ENCODE assay signal across 17 cellular contexts in the genomic region with DNA sequence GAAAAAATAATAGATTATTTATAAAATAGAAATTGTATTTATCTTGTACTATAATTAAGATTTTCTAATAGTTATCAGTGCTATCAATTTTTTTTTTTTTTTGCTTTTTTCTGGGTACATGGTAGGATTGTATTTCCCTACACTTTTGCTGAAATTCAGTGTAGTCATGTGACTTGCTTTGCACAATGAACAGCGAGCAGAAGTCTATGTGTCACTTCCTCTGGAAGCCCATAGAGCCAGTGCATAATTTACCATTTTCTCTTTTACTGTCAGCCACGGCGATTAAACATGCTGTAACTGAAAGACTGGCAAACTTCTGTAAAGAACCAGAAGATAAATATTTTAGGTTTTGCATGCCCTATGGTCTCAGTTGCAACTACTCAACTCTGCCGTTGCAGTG.
"Had no signal": no experiment of that assay in that cellular context is flagged by ENCODE, and none has a peak within 500 bp of the region (broad histone marks: within the 10 kb centered on the region; RNA-seq: fewer than 3 reads in every experiment).

No MANE protein-coding gene starts in this region.

- H3K4me3 ChIP-seq: colonic mucosa, gastrocnemius medialis, mucosa of descending colon, ovary, right atrium auricular region, sigmoid colon, skin epidermis, suprapubic skin, thyroid gland, upper lobe of left lung, uterus had no signal

- DNase-seq: colonic mucosa; dermis blood vessel endothelial cell; gastrocnemius medialis; islet precursor cell; mucosa of descending colon; naive thymus-derived CD8-positive, alpha-beta T cell; ovary; sigmoid colon; stimulated activated CD4-positive, alpha-beta T cell treated with anti-CD3 and anti-CD28 coated beads, Interleukin-2, amount 100 ng/mL, for 24 hours; stimulated activated naive CD8-positive, alpha-beta T cell treated with anti-CD3 and anti-CD28 coated beads, Interleukin-15, Interleukin-2, amounts not matched to agents 100 U/mL and 50 U/mL, for 24 hours; thyroid gland; upper lobe of left lung; uterus had no signal

- H3K27me3 ChIP-seq: colonic mucosa, gastrocnemius medialis, ovary, right atrium auricular region, sigmoid colon, suprapubic skin, thyroid gland, upper lobe of left lung, uterus had no signal

- H3K36me3 ChIP-seq: colonic mucosa, gastrocnemius medialis, ovary, right atrium auricular region, sigmoid colon, suprapubic skin, thyroid gland, upper lobe of left lung, uterus had no signal

- ATAC-seq: gastrocnemius medialis; left lobe of liver; mucosa of descending colon; naive thymus-derived CD8-positive, alpha-beta T cell; stimulated activated naive CD8-positive, alpha-beta T cell treated with anti-CD3 and anti-CD28 coated beads, Interleukin-15, Interleukin-2, amounts not matched to agents 100 U/mL and 50 U/mL, for 24 hours had no signal

- H3K27ac ChIP-seq: colonic mucosa, gastrocnemius medialis, ovary, right atrium auricular region, suprapubic skin, thyroid gland, upper lobe of left lung had no signal

- H3K4me1 ChIP-seq: colonic mucosa, gastrocnemius medialis, right atrium auricular region, suprapubic skin, thyroid gland, upper lobe of left lung, uterus had no signal

- H3K9me3 ChIP-seq: colonic mucosa, gastrocnemius medialis, mucosa of descending colon, ovary, sigmoid colon, suprapubic skin, thyroid gland, upper lobe of left lung, uterus had no signal
